Comparison of ENCODE assay signal across 20 cellular contexts in genomic region chr1:9100471-9101043, GRCh38.
DNase-seq lines count a peak whose midpoint lies in the region; ATAC-seq lines count a peak whose summit lies in the region.
"Had no signal": no experiment of that assay in that cellular context is flagged by ENCODE, and none has a peak within 500 bp of the region (broad histone marks: within the 10 kb centered on the region; RNA-seq: fewer than 3 reads in every experiment).

No MANE protein-coding gene starts in this region.

- DNase-seq in ACHN (peak; percentile 58), HuH-7.5 (ENCODE audit: low spot score) (peak; percentile 44), amniotic epithelial cell (ENCODE audit: low read depth) (peak; percentile 64), kidney tubule cell (ENCODE audit: low spot score) (peak; percentile 57), amniotic stem cell (lab: John Stamatoyannopoulos, UW) (no peak), AG08395 (ENCODE audit: low spot score) (no peak)
- DNase-seq: 8988T; activated CD4-positive, alpha-beta T cell treated with anti-CD3 and anti-CD28 coated beads for 4 hours; activated CD8-positive, alpha-beta memory T cell treated with anti-CD3 and anti-CD28 coated beads, Interleukin-2, amount 50 U/mL, for 48 hours; CD4-positive, CD25-positive, alpha-beta regulatory T cell; DMS79 treated with DMSO at 0.1 percent for 48 hours; MM.1S; natural killer cell; NCI-H748 treated with DMSO at 0.1 percent for 48 hours; psoas muscle; stimulated activated naive CD4-positive, alpha-beta T cell treated with Interleukin-2 at 50 U/mL for 16 hours; T1000; trophoblast cell had no signal

- in situ Hi-C loops in ACHN (cut with HindIII; ENCODE audit: low pct_ligation_motif_present, low pct_unique_long_range_greater_than_20kb, low sequenced_read_pairs) = no loop called here

- ATAC-seq in GM18873 (IDR thresholded peaks at IDR 0.05; ENCODE audit: low FRiP score, unreplicated experiment) (no peak), HG03097 (IDR thresholded peaks at IDR 0.05; ENCODE audit: low FRiP score, unreplicated experiment) (no peak)
- ATAC-seq: natural killer cell had no signal

Comparison
In these comparisons a context has a peak if more than half of its experiments do, and no peak if none do; other contexts are left out.
1. DNase-seq: peak in ACHN (single experiment), HuH-7.5 (single experiment), amniotic epithelial cell (single experiment) and kidney tubule cell (single experiment); none in amniotic stem cell (single experiment) and AG08395 (single experiment).